ENCODE assay signal across 28 cellular contexts in genomic region chr20:55211481-55211880, GRCh38.
"Had no signal": no experiment of that assay in that cellular context is flagged by ENCODE, and none has a peak within 500 bp of the region (broad histone marks: within the 10 kb centered on the region; RNA-seq: fewer than 3 reads in every experiment).

No MANE protein-coding gene starts in this region.

- H3K27ac ChIP-seq: left lung, pancreas, prostate gland, skin epidermis, stomach, testis, thyroid gland, transverse colon, upper lobe of left lung, vagina had no signal

- H3K36me3 ChIP-seq: left lung, pancreas, prostate gland, stomach, thyroid gland, transverse colon, upper lobe of left lung, vagina had no signal

- H3K27me3 ChIP-seq: left lung, stomach, testis, thyroid gland, transverse colon, upper lobe of left lung, vagina had no signal

- H3K4me1 ChIP-seq: left lung, pancreas, prostate gland, stomach, testis, thyroid gland, transverse colon, upper lobe of left lung, vagina had no signal

- H3K4me3 ChIP-seq: left lung, lung, pancreas, prostate gland, skin epidermis, stomach, testis, thyroid gland, transverse colon, upper lobe of left lung, vagina had no signal

- ATAC-seq: left colon; left lung; naive thymus-derived CD8-positive, alpha-beta T cell; pancreas; right cardiac atrium; sciatic nerve; stimulated activated naive B cell treated with anti-CD40 and anti-IgM and Interleukin-4, amounts not matched to agents 10 μg/mL and 1 μg/mL and 100 μg/mL, for 72 hours; stimulated activated naive CD8-positive, alpha-beta T cell treated with anti-CD3 and anti-CD28 coated beads, Interleukin-15, Interleukin-2, amounts not matched to agents 100 U/mL and 50 U/mL, for 24 hours had no signal

- DNase-seq: hypothalamus; islet precursor cell; kidney glomerular epithelial cell; left colon; left lung; mesenchymal stem cell; naive thymus-derived CD8-positive, alpha-beta T cell; nucleus accumbens; pancreas; posterior cingulate gyrus; retina; right cardiac atrium; stimulated activated CD4-positive, alpha-beta T cell treated with anti-CD3 and anti-CD28 coated beads, Interleukin-12 subunit alpha, Interleukin-12 subunit beta, amount 100 ng/mL, for 4 hours; stimulated activated CD4-positive, alpha-beta T cell treated with anti-CD3 and anti-CD28 coated beads, Interleukin-15, amount 100 ng/mL, for 24 hours; stimulated activated CD4-positive, alpha-beta T cell treated with anti-CD3 and anti-CD28 coated beads, Interleukin-2, amount 100 ng/mL, for 24 hours; stimulated activated CD4-positive, alpha-beta T cell treated with anti-CD3 and anti-CD28 coated beads, Interleukin-4, amount 100 ng/mL, for 1 hour; stimulated activated naive B cell treated with anti-CD40 and anti-IgM and Interleukin-4, amounts not matched to agents 10 μg/mL and 1 μg/mL and 100 μg/mL, for 72 hours; stimulated activated naive CD8-positive, alpha-beta T cell treated with anti-CD3 and anti-CD28 coated beads, Interleukin-15, Interleukin-2, amounts not matched to agents 100 U/mL and 50 U/mL, for 24 hours; stomach; testis; thyroid gland; transverse colon; upper lobe of left lung had no signal

- FAIRE-seq: pancreas had no signal

- H3K9me3 ChIP-seq: pancreas, prostate gland, testis, thyroid gland, transverse colon, upper lobe of left lung, vagina had no signal
